16 cellular contexts compared by ENCODE assay signal in the genomic region with DNA sequence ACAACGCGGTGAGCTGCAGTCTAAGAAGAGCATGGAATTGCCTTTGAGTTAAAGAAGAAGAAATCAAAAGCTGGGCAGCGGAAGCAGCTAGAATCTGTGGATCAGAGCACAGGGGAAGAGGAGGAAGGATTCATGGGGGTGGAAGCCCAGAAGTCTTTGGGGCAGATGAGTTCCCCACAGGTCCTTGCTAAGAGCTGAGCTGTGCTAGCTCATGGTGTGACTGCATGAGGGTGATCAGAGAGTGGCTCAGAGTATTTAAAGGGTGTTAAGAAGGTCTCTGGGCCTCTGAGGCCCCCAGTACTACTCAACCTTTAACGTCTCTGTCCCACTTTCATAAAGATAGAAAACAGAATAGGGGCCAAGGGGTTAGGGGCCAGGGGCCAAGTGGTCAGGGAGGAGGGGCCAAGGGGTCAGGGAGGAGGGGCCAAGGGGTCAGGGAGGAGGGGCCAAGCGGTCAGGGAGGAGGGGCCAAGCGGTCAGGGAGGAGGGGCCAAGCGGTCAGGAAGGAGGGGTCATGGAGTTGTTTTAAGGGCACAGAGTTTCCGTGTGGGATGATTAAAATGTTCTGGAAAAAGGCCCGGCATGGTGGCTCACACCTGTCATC. TPM values are rescaled to one million over a fixed set of nuclear protein-coding genes. Genes with fewer than 3 reads are reported as not detected.
DNase-seq lines count a peak whose midpoint lies in the region; ATAC-seq, FAIRE-seq and TF ChIP-seq lines count a peak whose summit lies in the region.
"Had no signal": no experiment of that assay in that cellular context is flagged by ENCODE, and none has a peak within 500 bp of the region (broad histone marks: within the 10 kb centered on the region; RNA-seq: fewer than 3 reads in every experiment).

No MANE protein-coding gene starts in this region.

- ATAC-seq in SK-N-SH treated with all-trans-retinoic acid at 6 μM for 48 hours (peak; percentile 21; the same call in 1 of the 3 replicates), WTC11 (peak; percentile 44), GM21529 (IDR thresholded peaks at IDR 0.05; ENCODE audit: unreplicated experiment) (no peak)
- ATAC-seq: CD8-positive, alpha-beta T cell had no signal

- no peaks in the 10 kb centered on the region for H3K9me2 ChIP-seq in SK-N-SH
- H3K9me2 ChIP-seq in hepatocyte (replicated peaks; ENCODE audit: insufficient read depth), result no peaks in the 10 kb centered on the region

- H3K27me3 Mint-ChIP-seq in WTC11 (ENCODE audit: low read depth), result no peaks in the 10 kb centered on the region
- H3K27me3 Mint-ChIP-seq: B cell had no signal

- TF ChIP-seq CTCF in SK-N-SH (IDR thresholded peaks at IDR 0.05) (no peak), WTC11 (IDR thresholded peaks at IDR 0.05) (no peak), kidney (IDR thresholded peaks at IDR 0.05; ENCODE audit: borderline replicate concordance, extremely low read depth, insufficient read depth) (no peak), hepatocyte (IDR thresholded peaks at IDR 0.05; ENCODE audit: poor library complexity) (no peak)

- no peak for TF ChIP-seq EP300 in SK-N-SH (IDR thresholded peaks at IDR 0.05; ENCODE audit: borderline replicate concordance in 1 of 2, low read depth in 1 of 2, low read length in 1 of 2)

- H3K4me1 Mint-ChIP-seq in WTC11, result no peaks in the 10 kb centered on the region
- H3K4me1 Mint-ChIP-seq: B cell, H9 had no signal

- no peak overlapping the region for H3K4me3 ChIP-seq in SK-N-SH (ENCODE audit: low read depth in 2 of 2, low read length in 1 of 2)
- no peak overlapping the region for H3K4me3 ChIP-seq in kidney (ENCODE audit: low read length in 2 of 2)
- H3K4me3 ChIP-seq in hepatocyte, result no peak overlapping the region
- H3K4me3 ChIP-seq: BLaER1 treated with 17β-estradiol and CSF1 and Interleukin-3, amounts not matched to agents 10 nM and 100 nM had no signal

- no peaks in the 10 kb centered on the region for H3K79me2 ChIP-seq in SK-N-SH (ENCODE audit: insufficient read depth)
- no peaks in the 10 kb centered on the region for H3K79me2 ChIP-seq in hepatocyte

- intact Hi-C loops in kidney (cut with DNase I), result no loop called here

- H3K4me2 ChIP-seq in SK-N-SH (no peak overlapping the region), hepatocyte (no peak overlapping the region)
- H3K4me2 ChIP-seq: BLaER1 treated with 17β-estradiol and CSF1 and Interleukin-3, amounts not matched to agents 10 nM and 100 nM had no signal

- no peak overlapping the region for H3K4me3 Mint-ChIP-seq in WTC11
- H3K4me3 Mint-ChIP-seq: B cell; CD8-positive, alpha-beta T cell; H9 had no signal

- peaks cover 16% of the 10 kb centered on the region for H3K36me3 Mint-ChIP-seq in WTC11

- H3K9me3 ChIP-seq in SK-N-SH (no peaks in the 10 kb centered on the region), kidney (ENCODE audit: control insufficient read depth in 1 of 2, low read length in 2 of 2) (no peaks in the 10 kb centered on the region), hepatocyte (ENCODE audit: low read depth) (no peaks in the 10 kb centered on the region)

- H2AFZ ChIP-seq in SK-N-SH (ENCODE audit: low read depth) (no peak overlapping the region), hepatocyte (no peak overlapping the region)

- no peak for TF ChIP-seq RAD21 in SK-N-SH (IDR thresholded peaks at IDR 0.05; ENCODE audit: low read length)

- H3K9me3 Mint-ChIP-seq in WTC11, result peaks cover 6% of the 10 kb centered on the region
- H3K9me3 Mint-ChIP-seq: CD8-positive, alpha-beta T cell; H9 had no signal

- FAIRE-seq in kidney (lab: Jason Lieb, UNC), result no peak

- no peak for DNase-seq in SK-N-SH
- no peak for DNase-seq in WTC11 (ENCODE audit: low spot score)
- peak; percentile 15 for DNase-seq in kidney
- DNase-seq in hepatocyte (ENCODE audit: low spot score), result no peak
- no peak for DNase-seq in islet precursor cell
- DNase-seq: Calu3; CD8-positive, alpha-beta T cell; DMS79 treated with DMSO at 0.1 percent for 48 hours; GF-D8; GOT3; H9 had no signal

- WGBS in SK-N-SH (ENCODE audit: low lambda C conversion rate), result 94% methylated on average over 9 of the region's 9 CpGs
- WGBS in hepatocyte (ENCODE audit: low lambda C conversion rate, missing lambda C conversion rate), result 100% methylated on average over 6 of the region's 9 CpGs

- CTCF ChIA-PET in SK-N-SH (lab: Yijun Ruan, JAX), result no interaction called here
- CTCF ChIA-PET in WTC11 (lab: Charles Lee), result no interaction called here

- no peaks in the 10 kb centered on the region for H4K20me1 ChIP-seq in SK-N-SH (ENCODE audit: insufficient read depth)
- no peaks in the 10 kb centered on the region for H4K20me1 ChIP-seq in hepatocyte (ENCODE audit: insufficient read depth, poor library complexity, severe bottlenecking)
- H4K20me1 ChIP-seq: BLaER1 treated with 17β-estradiol and CSF1 and Interleukin-3, amounts not matched to agents 10 nM and 100 nM had no signal

- no peaks in the 10 kb centered on the region for H3K36me3 ChIP-seq in SK-N-SH (replicated peaks in 1 of 2; ENCODE audit: control insufficient read depth in 1 of 2, insufficient read depth in 2 of 2, low read length in 1 of 2)
- H3K36me3 ChIP-seq in kidney (ENCODE audit: control insufficient read depth in 1 of 2, insufficient read depth in 2 of 2, low read length in 2 of 2), result peaks cover 12 to 25% of the 10 kb centered on the region in 2 donors
- H3K36me3 ChIP-seq in hepatocyte (replicated peaks; ENCODE audit: insufficient read depth, low read depth), result no peaks in the 10 kb centered on the region

- no peaks in the 10 kb centered on the region for H3K4me1 ChIP-seq in SK-N-SH (ENCODE audit: control insufficient read depth in 1 of 2, insufficient read depth in 2 of 2, low read depth in 1 of 2, low read length in 1 of 2)
- H3K4me1 ChIP-seq in kidney (ENCODE audit: control insufficient read depth in 1 of 2, insufficient read depth in 1 of 2, low read depth in 1 of 2, low read length in 2 of 2), result no peaks in the 10 kb centered on the region
- no peaks in the 10 kb centered on the region for H3K4me1 ChIP-seq in hepatocyte (ENCODE audit: insufficient read depth)
- H3K4me1 ChIP-seq: BLaER1 treated with 17β-estradiol and CSF1 and Interleukin-3, amounts not matched to agents 10 nM and 100 nM had no signal

- H3K27me3 ChIP-seq in SK-N-SH (ENCODE audit: insufficient read depth), result no peaks in the 10 kb centered on the region
- no peaks in the 10 kb centered on the region for H3K27me3 ChIP-seq in hepatocyte
- H3K27me3 ChIP-seq: BLaER1 treated with 17β-estradiol and CSF1 and Interleukin-3, amounts not matched to agents 10 nM and 100 nM had no signal

- H3K27ac ChIP-seq in SK-N-SH (ENCODE audit: low read depth in 2 of 2, low read length in 1 of 2), result no peak overlapping the region
- H3K27ac ChIP-seq in kidney (ENCODE audit: low read depth in 2 of 2, low read length in 2 of 2), result no peak overlapping the region
- no peak overlapping the region for H3K27ac ChIP-seq in hepatocyte
- H3K27ac ChIP-seq: 22Rv1; BLaER1 treated with 17β-estradiol and CSF1 and Interleukin-3, amounts not matched to agents 10 nM and 100 nM had no signal

- H3F3A ChIP-seq in SK-N-SH (replicated peaks; ENCODE audit: insufficient read depth), result no peaks in the 10 kb centered on the region

- no peak overlapping the region for H3K27ac Mint-ChIP-seq in WTC11
- H3K27ac Mint-ChIP-seq: B cell; CD8-positive, alpha-beta T cell had no signal

- POLR2A ChIA-PET in SK-N-SH (lab: Yijun Ruan, JAX), result no interaction called here
- POLR2A ChIA-PET in WTC11 (lab: Charles Lee), result no interaction called here

- H3K9ac ChIP-seq in SK-N-SH (no peak overlapping the region), kidney (ENCODE audit: low read length in 2 of 2) (no peak overlapping the region)
- H3K9ac ChIP-seq: BLaER1 treated with 17β-estradiol and CSF1 and Interleukin-3, amounts not matched to agents 10 nM and 100 nM had no signal

TF ChIP-seq in SK-N-SH, 30 proteins besides CTCF, POLR2A, EP300 and RAD21 (continues in another document):
- TF ChIP-seq SIN3A (IDR thresholded peaks at IDR 0.05; ENCODE audit: borderline replicate concordance, low read depth, low read length), result no peak

TF ChIP-seq in WTC11, 78 proteins besides CTCF, POLR2A, EP300 and RAD21:
- TF ChIP-seq ZNF121 (CRISPR knock-in tag; IDR thresholded peaks at IDR 0.05), result no peak
TF ChIP-seq in WTC11: peak in this region for 0.

RNA-seq across cellular contexts. Expression of a gene that starts 12.0 kb away (rescaled TPM):
- polyA plus RNA-seq in SK-N-SH (2012; rRNA removed) (0.28 TPM in 2 replicates), kidney (ENCODE audit: insufficient read depth, low read depth, low replicate concordance) (0.13 TPM), hepatocyte (1.4 and 2.5 TPM in 2 replicates)
- 0.16 and 0.21 TPM in 2 replicates for polyA plus RNA-seq in SK-N-SH (2012; cell fraction: cytosol; rRNA removed)
- polyA plus RNA-seq in SK-N-SH (2012; cell fraction: nucleus; rRNA removed), result 1.0 and 1.1 TPM in 2 replicates
- total RNA-seq in WTC11 (2021) (0.35 to 0.82 TPM (median 0.53 TPM) in 3 replicates), kidney (1.2 TPM), hepatocyte (2.6 and 8.1 TPM in 2 replicates)

RNA-seq across cellular contexts. Expression of a gene that starts 39.6 kb away (rescaled TPM):
- polyA plus RNA-seq in SK-N-SH (2012; rRNA removed), result 2.5 and 3.0 TPM in 2 replicates
- polyA plus RNA-seq in SK-N-SH (2012; cell fraction: cytosol; rRNA removed), result 0.91 and 1.6 TPM in 2 replicates
- 12.8 and 17.6 TPM in 2 replicates for polyA plus RNA-seq in SK-N-SH (2012; cell fraction: nucleus; rRNA removed)
- 4.4 to 6.1 TPM (median 4.7 TPM) in 3 replicates for total RNA-seq in WTC11 (2021)
- 4.2 TPM for total RNA-seq in kidney
- 4.7 TPM for polyA plus RNA-seq in kidney (ENCODE audit: insufficient read depth, low read depth, low replicate concordance)
- total RNA-seq in hepatocyte, result 3.7 and 6.2 TPM in 2 replicates
- 4.8 and 6.2 TPM in 2 replicates for polyA plus RNA-seq in hepatocyte
